9 cellular contexts compared by ENCODE assay signal in the genomic region with DNA sequence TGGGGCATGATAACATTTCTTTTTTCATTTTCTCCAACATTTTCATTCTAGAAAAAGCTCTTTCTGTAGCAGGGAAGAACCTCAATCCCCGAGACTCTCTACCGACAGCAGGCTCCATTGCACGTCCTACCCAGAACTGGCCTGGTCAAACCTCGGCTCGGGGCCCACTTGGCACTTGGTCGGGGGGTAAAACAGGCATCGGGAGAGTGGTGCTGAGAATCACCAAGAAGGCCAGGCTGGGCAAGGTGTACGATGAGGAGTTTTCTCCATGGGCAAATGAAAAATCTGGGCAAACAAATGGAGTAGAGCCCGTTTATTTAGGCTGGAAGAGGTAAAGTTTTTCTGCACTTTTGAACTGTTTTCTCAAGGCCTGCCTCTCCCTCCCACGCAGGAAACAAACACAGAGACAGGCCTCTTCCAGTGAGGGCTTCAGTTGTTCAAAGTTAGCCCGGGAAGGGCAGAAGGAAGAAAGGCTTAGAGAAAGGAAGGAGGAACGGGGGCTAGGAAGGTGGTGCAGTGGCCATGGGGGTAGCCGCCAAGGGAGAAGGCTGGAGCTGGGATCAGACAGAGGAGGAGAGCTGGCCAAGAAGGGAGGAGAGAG.
DNase-seq lines count a peak whose midpoint lies in the region; ATAC-seq and TF ChIP-seq lines count a peak whose summit lies in the region.
"Had no signal": no experiment of that assay in that cellular context is flagged by ENCODE, and none has a peak within 500 bp of the region (broad histone marks: within the 10 kb centered on the region; RNA-seq: fewer than 3 reads in every experiment).

No MANE protein-coding gene starts in this region.

- H3K27me3 ChIP-seq in left ventricle myocardium inferior (ENCODE audit: low read depth) (no peaks in the 10 kb centered on the region), ascending aorta (no peaks in the 10 kb centered on the region), muscle layer of duodenum (ENCODE audit: low read depth, low read length) (no peaks in the 10 kb centered on the region), foreskin keratinocyte (no peaks in the 10 kb centered on the region)

- DNase-seq in left ventricle myocardium inferior = no peak
- DNase-seq in left ventricle myocardium superior = no peak
- no peak for DNase-seq in ascending aorta (ENCODE audit: low spot score in 2 of 2)
- DNase-seq in NCI-H2196 (lab: John Stamatoyannopoulos, UW; ENCODE audit: unreplicated experiment) = no peak
- DNase-seq in foreskin keratinocyte = no peak
- no peak for DNase-seq in NCI-H69 (lab: John Stamatoyannopoulos, UW)
- DNase-seq: NCI-H1105 treated with DMSO at 0.1 percent for 48 hours had no signal

- H3K9me3 ChIP-seq in left ventricle myocardium inferior (replicated peaks) = no peaks in the 10 kb centered on the region
- H3K9me3 ChIP-seq in ascending aorta = no peaks in the 10 kb centered on the region
- H3K9me3 ChIP-seq in muscle layer of duodenum (ENCODE audit: control insufficient read depth in 1 of 2, low read length in 2 of 2) = no peaks in the 10 kb centered on the region

- ATAC-seq in left ventricle myocardium superior = no peak
- ATAC-seq in foreskin keratinocyte = no peak

- peak overlapping the region; percentile 97 for H3K27ac ChIP-seq in left ventricle myocardium inferior (replicated peaks)
- peak overlapping the region; percentile 76 to 80 for H3K27ac ChIP-seq in ascending aorta
- H3K27ac ChIP-seq in muscle layer of duodenum (ENCODE audit: low read length) = peak overlapping the region; percentile 52
- peak overlapping the region; percentile 73 for H3K27ac ChIP-seq in urinary bladder (ENCODE audit: low read depth)
- H3K27ac ChIP-seq in foreskin keratinocyte = no peak overlapping the region

- H3K36me3 ChIP-seq in left ventricle myocardium inferior (no peaks in the 10 kb centered on the region), ascending aorta (no peaks in the 10 kb centered on the region), muscle layer of duodenum (ENCODE audit: control insufficient read depth in 1 of 2, insufficient read depth in 2 of 2, low read length in 2 of 2) (peaks cover 0 to 16% of the 10 kb centered on the region in 2 donors), urinary bladder (ENCODE audit: insufficient read depth) (no peaks in the 10 kb centered on the region)

- H3K4me3 ChIP-seq in left ventricle myocardium inferior (peak overlapping the region; percentile 25), ascending aorta (peak overlapping the region in 1 of 2 donors; percentile 38), muscle layer of duodenum (ENCODE audit: low read depth in 1 of 2, low read length in 2 of 2) (no peak overlapping the region), urinary bladder (ENCODE audit: low read depth, low read length) (no peak overlapping the region)

- intact Hi-C loops in left ventricle myocardium inferior (cut with micrococcal nuclease) = no loop called here
- intact Hi-C loops in left ventricle myocardium superior (cut with micrococcal nuclease) = no loop called here
- intact Hi-C loops in ascending aorta (cut with DNase I) = no loop called here

- no peak for TF ChIP-seq CTCF in left ventricle myocardium inferior (IDR thresholded peaks at IDR 0.05; ENCODE audit: borderline replicate concordance)
- TF ChIP-seq CTCF in ascending aorta (IDR thresholded peaks at IDR 0.05) = no peak
- TF ChIP-seq CTCF in foreskin keratinocyte (conservative IDR thresholded peaks at IDR 0.05) = no peak

- H3K4me1 ChIP-seq in left ventricle myocardium inferior (peaks cover 100% of the 10 kb centered on the region), ascending aorta (peaks cover 14 to 80% of the 10 kb centered on the region in 2 donors), muscle layer of duodenum (ENCODE audit: control insufficient read depth in 1 of 2, insufficient read depth in 2 of 2, low read length in 2 of 2) (peaks cover 33 to 69% of the 10 kb centered on the region in 2 donors), urinary bladder (ENCODE audit: insufficient read depth) (peaks cover 4% of the 10 kb centered on the region), foreskin keratinocyte (peaks cover 58% of the 10 kb centered on the region)

- WGBS in urinary bladder = 55% methylated on average over 13 of the region's 13 CpGs
